Comparison of ENCODE assay signal across 14 cellular contexts in genomic region chr12:15558915-15559528, GRCh38.
DNase-seq lines count a peak whose midpoint lies in the region; ATAC-seq and TF ChIP-seq lines count a peak whose summit lies in the region.
"Had no signal": no experiment of that assay in that cellular context is flagged by ENCODE, and none has a peak within 500 bp of the region (broad histone marks: within the 10 kb centered on the region; RNA-seq: fewer than 3 reads in every experiment).

No MANE protein-coding gene starts in this region.

- H3K14ac ChIP-seq in mesenchymal stem cell (ENCODE audit: low read length in 2 of 2), result no peak overlapping the region

- ATAC-seq in GM18870 (IDR thresholded peaks at IDR 0.05; ENCODE audit: unreplicated experiment), result no peak
- no peak for ATAC-seq in GM21390 (IDR thresholded peaks at IDR 0.05; ENCODE audit: unreplicated experiment)
- ATAC-seq: K562, sciatic nerve had no signal

- no peak overlapping the region for H2BK120ac ChIP-seq in mesenchymal stem cell (ENCODE audit: low read depth, low read length)

- H3K27me3 ChIP-seq in BJ (ENCODE audit: control insufficient read depth, insufficient read depth, low read length), result no peaks in the 10 kb centered on the region
- H3K27me3 ChIP-seq in brain microvascular endothelial cell (replicated peaks), result no peaks in the 10 kb centered on the region
- no peaks in the 10 kb centered on the region for H3K27me3 ChIP-seq in mesenchymal stem cell (ENCODE audit: control insufficient read depth in 1 of 2, insufficient read depth in 1 of 2, low read length in 2 of 2)
- no peaks in the 10 kb centered on the region for H3K27me3 ChIP-seq in hepatocyte
- H3K27me3 ChIP-seq: suprapubic skin had no signal

- H2BK12ac ChIP-seq in mesenchymal stem cell (ENCODE audit: low read length in 2 of 2), result no peak overlapping the region

- H4K20me1 ChIP-seq in hepatocyte (ENCODE audit: insufficient read depth, poor library complexity, severe bottlenecking), result no peaks in the 10 kb centered on the region

- no CpG with 5 or more reads among the region's 2 CpGs for WGBS in mesenchymal stem cell
- 90% methylated on average over 2 of the region's 2 CpGs for WGBS in hepatocyte (ENCODE audit: low lambda C conversion rate, missing lambda C conversion rate)

- H3K4me1 ChIP-seq in mesenchymal stem cell (ENCODE audit: control insufficient read depth, insufficient read depth, low read depth, low read length) (no peaks in the 10 kb centered on the region), hepatocyte (ENCODE audit: insufficient read depth) (no peaks in the 10 kb centered on the region)

- TF ChIP-seq CTCF in BJ (IDR thresholded peaks at IDR 0.05; ENCODE audit: insufficient read depth, low read depth, low read length) (no peak), brain microvascular endothelial cell (IDR thresholded peaks at IDR 0.05; ENCODE audit: low read depth, low read length, missing control alignments) (no peak), hepatocyte (IDR thresholded peaks at IDR 0.05; ENCODE audit: poor library complexity) (no peak)

- CTCF ChIA-PET in BJ (lab: Yijun Ruan, JAX), result interaction anchor here (0.9 to 1.7 kb wide), 4 partner anchors 9 to 26 kb away, joined by 3 to 6 read pairs (median 4); no protein-coding TSS in a partner anchor

- DNase-seq in BJ (ENCODE audit: low read depth) (peak; percentile 90), HS-27A (ENCODE audit: low read depth) (peak; percentile 71), brain microvascular endothelial cell (peak; percentile 66), mesenchymal stem cell (no peak), NCI-H146 (lab: John Stamatoyannopoulos, UW) (no peak), hepatocyte (ENCODE audit: low spot score) (no peak)
- DNase-seq: NCI-H1694, NCI-H774 had no signal

- H3K4ac ChIP-seq in mesenchymal stem cell (ENCODE audit: low read depth in 1 of 2, low read length in 2 of 2), result no peak overlapping the region

- H3K18ac ChIP-seq in mesenchymal stem cell (ENCODE audit: low read depth in 1 of 2, low read length in 2 of 2), result no peak overlapping the region

- H3K36me3 ChIP-seq in BJ (ENCODE audit: control insufficient read depth, insufficient read depth, low read length) (no peaks in the 10 kb centered on the region), brain microvascular endothelial cell (replicated peaks) (no peaks in the 10 kb centered on the region), mesenchymal stem cell (ENCODE audit: control insufficient read depth in 1 of 2, insufficient read depth in 2 of 2, low read depth in 1 of 2, low read length in 2 of 2) (no peaks in the 10 kb centered on the region), hepatocyte (replicated peaks; ENCODE audit: insufficient read depth, low read depth) (no peaks in the 10 kb centered on the region)
- H3K36me3 ChIP-seq: suprapubic skin had no signal

- H2BK5ac ChIP-seq in mesenchymal stem cell (ENCODE audit: low read depth, low read length, poor library complexity, severe bottlenecking), result no peak overlapping the region

- in situ Hi-C loops in brain microvascular endothelial cell (cut with HindIII; ENCODE audit: low pct_ligation_motif_present, low sequenced_read_pairs), result no loop called here

- H2BK15ac ChIP-seq in mesenchymal stem cell (ENCODE audit: low read depth, poor library complexity, severe bottlenecking), result no peak overlapping the region

- no peak overlapping the region for H3K4me3 ChIP-seq in BJ (ENCODE audit: low read depth, low read length)
- no peak overlapping the region for H3K4me3 ChIP-seq in brain microvascular endothelial cell (ENCODE audit: low read depth, low read length)
- H3K4me3 ChIP-seq in mesenchymal stem cell (ENCODE audit: insufficient read depth in 1 of 2, low read depth in 1 of 2, low read length in 2 of 2), result no peak overlapping the region
- no peak overlapping the region for H3K4me3 ChIP-seq in hepatocyte
- H3K4me3 ChIP-seq: K562, SK-N-MC, suprapubic skin had no signal

- H4K91ac ChIP-seq in mesenchymal stem cell (ENCODE audit: low read length), result no peak overlapping the region

- H3K27ac ChIP-seq in brain microvascular endothelial cell, result no peak overlapping the region
- no peak overlapping the region for H3K27ac ChIP-seq in mesenchymal stem cell (ENCODE audit: low read length, poor library complexity, severe bottlenecking)
- H3K27ac ChIP-seq in hepatocyte, result no peak overlapping the region
- H3K27ac ChIP-seq: SK-N-MC, suprapubic skin had no signal

- no peaks in the 10 kb centered on the region for H3K9me2 ChIP-seq in hepatocyte (replicated peaks; ENCODE audit: insufficient read depth)

- no peak overlapping the region for H2AFZ ChIP-seq in mesenchymal stem cell (ENCODE audit: low read depth, low read length)
- H2AFZ ChIP-seq in hepatocyte, result no peak overlapping the region

- no peak overlapping the region for H2AK5ac ChIP-seq in mesenchymal stem cell (ENCODE audit: low read length, severe bottlenecking)

- H3K79me1 ChIP-seq in mesenchymal stem cell (replicated peaks; ENCODE audit: low read length, poor library complexity, severe bottlenecking), result no peaks in the 10 kb centered on the region

- H3K79me2 ChIP-seq in hepatocyte, result no peaks in the 10 kb centered on the region

- H3K9ac ChIP-seq in mesenchymal stem cell (ENCODE audit: low read length), result peak overlapping the region; percentile 65

- H3K4me2 ChIP-seq in mesenchymal stem cell (ENCODE audit: low read length, poor library complexity, severe bottlenecking) (no peak overlapping the region), hepatocyte (no peak overlapping the region)

- H3K9me3 ChIP-seq in mesenchymal stem cell (ENCODE audit: control insufficient read depth, low read length) (no peaks in the 10 kb centered on the region), hepatocyte (ENCODE audit: low read depth) (no peaks in the 10 kb centered on the region)
- H3K9me3 ChIP-seq: suprapubic skin had no signal

- POLR2A ChIA-PET in BJ (lab: Charles Lee), result no interaction called here

- no peak overlapping the region for H3K23ac ChIP-seq in mesenchymal stem cell (ENCODE audit: low read length in 2 of 2)

- no peak overlapping the region for H4K8ac ChIP-seq in mesenchymal stem cell (ENCODE audit: low read length)

Comparison
In these comparisons a context has a peak if more than half of its experiments do, and no peak if none do; other contexts are left out.
1. DNase-seq: peak in BJ (single experiment), HS-27A (single experiment) and brain microvascular endothelial cell (single experiment); none in mesenchymal stem cell (single experiment), NCI-H146 (single experiment) and hepatocyte (single experiment).